In the genomic region with DNA sequence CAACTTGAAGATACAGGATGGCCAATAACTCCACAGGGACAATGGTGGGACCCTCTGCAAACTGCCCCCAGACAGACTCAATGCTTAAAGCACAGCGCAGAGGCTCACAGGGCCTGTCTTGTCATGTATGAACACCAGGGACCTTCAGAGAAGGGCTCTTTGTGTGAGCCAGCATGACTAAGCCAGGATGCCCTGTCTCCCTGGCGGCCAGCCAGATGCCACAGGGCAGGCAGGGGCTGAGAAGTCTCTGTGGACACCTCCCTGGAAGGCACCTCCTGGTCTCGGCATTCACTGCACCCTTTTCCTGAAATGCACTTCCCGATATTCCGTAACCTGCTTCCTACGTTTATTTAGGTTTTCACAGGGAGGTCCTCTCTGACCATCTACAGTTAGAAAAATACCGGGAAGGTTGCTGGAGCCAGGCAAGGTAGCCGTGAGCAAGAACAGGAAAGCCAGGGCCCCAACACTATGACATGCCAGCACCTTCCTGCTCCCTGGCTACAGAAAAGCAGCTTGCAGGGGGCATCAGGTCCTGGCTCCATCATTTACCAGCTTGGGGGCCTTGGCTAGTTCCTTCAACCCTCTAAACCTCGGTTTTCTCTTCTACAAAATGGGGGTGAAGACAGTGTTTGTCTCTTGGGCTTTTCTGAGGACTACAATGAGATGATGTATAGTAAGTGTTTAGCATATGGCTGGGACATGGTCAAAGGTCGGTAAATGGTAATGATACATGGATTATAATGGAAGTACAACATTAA, we compare ENCODE assay signal across 9 cellular contexts.
DNase-seq lines count a peak whose midpoint lies in the region; ATAC-seq and TF ChIP-seq lines count a peak whose summit lies in the region.
"Had no signal": no experiment of that assay in that cellular context is flagged by ENCODE, and none has a peak within 500 bp of the region (broad histone marks: within the 10 kb centered on the region; RNA-seq: fewer than 3 reads in every experiment).

No MANE protein-coding gene starts in this region.

- H3K27ac ChIP-seq in adrenal gland (peak overlapping the region in 3 of 5 donors; percentile 13 to 81 (median 35)), lung (ENCODE audit: low read depth in 1 of 2, low read length in 1 of 2) (peak overlapping the region; percentile 25 to 37)

- no peak for TF ChIP-seq POLR2A in adrenal gland (IDR thresholded peaks at IDR 0.05)

- ATAC-seq in lung (ENCODE audit: insufficient read depth, low FRiP score) (no peak), HG02885 (IDR thresholded peaks at IDR 0.05; ENCODE audit: poor library complexity, unreplicated experiment) (no peak), GM21737 (IDR thresholded peaks at IDR 0.05; ENCODE audit: unreplicated experiment) (no peak)

- H3K4me1 ChIP-seq in adrenal gland (replicated peaks in 1 of 2) (peaks cover 22 to 51% of the 10 kb centered on the region in 2 donors), lung (ENCODE audit: control insufficient read depth in 2 of 2, insufficient read depth in 2 of 2, low read length in 2 of 2) (peaks cover 17 to 30% of the 10 kb centered on the region in 2 donors)

- H3K4me3 Mint-ChIP-seq in activated naive CD4-positive, alpha-beta T cell treated with anti-CD3 and anti-CD28 coated beads, Interleukin-2, amount 10 ng/mL, durations not matched to agents 7 days and 5 days: no peak overlapping the region
- H3K4me3 Mint-ChIP-seq: activated naive CD8-positive, alpha-beta T cell had no signal

- intact Hi-C loops in adrenal gland (cut with DNase I): no loop called here

- H3K9me3 ChIP-seq in adrenal gland (replicated peaks in 1 of 3) (no peaks in the 10 kb centered on the region), lung (ENCODE audit: control insufficient read depth in 2 of 2, insufficient read depth in 1 of 2, low read length in 1 of 2) (no peaks in the 10 kb centered on the region)

- CTCF ChIA-PET in activated naive CD4-positive, alpha-beta T cell treated with anti-CD3 and anti-CD28 coated beads, Interleukin-2, amount 10 ng/mL, durations not matched to agents 7 days and 5 days (lab: Charles Lee): no interaction called here

- H3K36me3 ChIP-seq in adrenal gland (replicated peaks in 1 of 2): no peaks in the 10 kb centered on the region
- no peaks in the 10 kb centered on the region for H3K36me3 ChIP-seq in lung (ENCODE audit: control insufficient read depth in 2 of 2, insufficient read depth in 2 of 2, low read length in 2 of 2)

- H3K27ac Mint-ChIP-seq in activated naive CD4-positive, alpha-beta T cell treated with anti-CD3 and anti-CD28 coated beads, Interleukin-2, amount 10 ng/mL, durations not matched to agents 7 days and 5 days: no peak overlapping the region
- H3K27ac Mint-ChIP-seq: activated naive CD8-positive, alpha-beta T cell had no signal

- DNase-seq in COR-L47 (lab: John Stamatoyannopoulos, UW) (peak; percentile 36), LHCN-M2 (ENCODE audit: low read depth) (peak; percentile 82), adrenal gland (peak; percentile 85 to 93 (median 89)), lung (ENCODE audit: low spot score) (no peak)
- DNase-seq in activated naive CD4-positive, alpha-beta T cell treated with anti-CD3 and anti-CD28 coated beads, Interleukin-2, amount 10 ng/mL, durations not matched to agents 7 days and 5 days: no peak
- no peak for DNase-seq in activated CD4-positive, CD25-positive, alpha-beta regulatory T cell treated with anti-CD3 and anti-CD28 coated beads, Interleukin-2, amount 50 U/mL, for 72 hours

- no peaks in the 10 kb centered on the region for H3K9me3 Mint-ChIP-seq in activated naive CD4-positive, alpha-beta T cell treated with anti-CD3 and anti-CD28 coated beads, Interleukin-2, amount 10 ng/mL, durations not matched to agents 7 days and 5 days

- H3K36me3 Mint-ChIP-seq in activated naive CD4-positive, alpha-beta T cell treated with anti-CD3 and anti-CD28 coated beads, Interleukin-2, amount 10 ng/mL, durations not matched to agents 7 days and 5 days: no peaks in the 10 kb centered on the region
- H3K36me3 Mint-ChIP-seq: activated naive CD8-positive, alpha-beta T cell had no signal

- TF ChIP-seq CTCF in adrenal gland (IDR thresholded peaks at IDR 0.05) (peak in 5 of 6 experiments; percentile 18 to 53 (median 47)), lung (IDR thresholded peaks at IDR 0.05; ENCODE audit: control extremely low read depth, extremely low read depth) (no peak)

- H3K4me1 Mint-ChIP-seq in activated naive CD4-positive, alpha-beta T cell treated with anti-CD3 and anti-CD28 coated beads, Interleukin-2, amount 10 ng/mL, durations not matched to agents 7 days and 5 days: peaks cover 11% of the 10 kb centered on the region

- H3K4me3 ChIP-seq in adrenal gland (no peak overlapping the region), lung (no peak overlapping the region)

- no peaks in the 10 kb centered on the region for H3K27me3 Mint-ChIP-seq in activated naive CD4-positive, alpha-beta T cell treated with anti-CD3 and anti-CD28 coated beads, Interleukin-2, amount 10 ng/mL, durations not matched to agents 7 days and 5 days
- H3K27me3 Mint-ChIP-seq: activated naive CD8-positive, alpha-beta T cell had no signal

- H3K27me3 ChIP-seq in adrenal gland (no peaks in the 10 kb centered on the region), lung (ENCODE audit: control insufficient read depth, insufficient read depth) (no peaks in the 10 kb centered on the region)

- WGBS in adrenal gland, 4 donors: 36 to 59% (median 47%) methylated on average over 10 of the region's 10 CpGs
- 55 to 57% methylated on average over 10 of the region's 10 CpGs for WGBS in lung, 2 donors

Comparison
In these comparisons a context has a peak if more than half of its experiments do, and no peak if none do; other contexts are left out.
1. DNase-seq: peak in COR-L47 (single experiment), LHCN-M2 (single experiment) and adrenal gland (7 of 7); none in lung (single experiment), activated naive CD4-positive, alpha-beta T cell treated with anti-CD3 and anti-CD28 coated beads, Interleukin-2, amount 10 ng/mL, durations not matched to agents 7 days and 5 days (single experiment) and activated CD4-positive, CD25-positive, alpha-beta regulatory T cell treated with anti-CD3 and anti-CD28 coated beads, Interleukin-2, amount 50 U/mL, for 72 hours (single experiment).